In the genomic region with DNA sequence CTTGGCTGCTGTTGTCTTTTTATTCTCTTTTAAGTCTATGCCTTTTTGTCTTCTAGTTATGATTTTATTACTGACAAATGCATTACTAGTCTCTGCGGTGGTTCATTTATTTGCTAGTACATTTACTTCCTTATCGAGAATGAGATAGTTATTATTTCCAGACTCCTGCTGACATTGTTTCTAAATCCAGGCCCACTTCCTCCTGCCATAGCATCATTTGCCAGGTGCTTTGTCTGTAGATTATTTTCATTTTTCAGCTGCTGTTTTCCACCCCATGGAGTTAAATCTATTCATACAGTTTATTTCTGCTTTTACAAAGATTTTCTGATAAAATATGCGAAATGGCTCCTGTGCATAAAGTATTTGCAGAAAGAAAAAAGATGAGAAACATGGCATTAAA, we compare ENCODE assay signal across 21 cellular contexts.
DNase-seq lines count a peak whose midpoint lies in the region; ATAC-seq and TF ChIP-seq lines count a peak whose summit lies in the region.
"Had no signal": no experiment of that assay in that cellular context is flagged by ENCODE, and none has a peak within 500 bp of the region (broad histone marks: within the 10 kb centered on the region; RNA-seq: fewer than 3 reads in every experiment).

No MANE protein-coding gene starts in this region.

- no TSS peak for BruUV-seq in MCF 10A (replicated peaks; lab: Mats Ljungman, UMichigan)

- DNase-seq in DMS53 (lab: John Stamatoyannopoulos, UW) (peak; percentile 24), DMS53 treated with DMSO at 0.1 percent for 48 hours (lab: John Stamatoyannopoulos, UW; ENCODE audit: unreplicated experiment) (no peak), DMS153 treated with DMSO at 0.1 percent for 48 hours (lab: John Stamatoyannopoulos, UW; ENCODE audit: unreplicated experiment) (peak; percentile 84), NCI-H748 (lab: John Stamatoyannopoulos, UW; ENCODE audit: unreplicated experiment) (peak; percentile 75), choroid plexus epithelial cell (ENCODE audit: low read depth) (peak; percentile 14), tibial artery (no peak), MCF 10A (ENCODE audit: unreplicated experiment) (no peak)
- DNase-seq: Caco-2; CD4-positive, CD25-positive, alpha-beta regulatory T cell; GOT3; Kasumi-1; MM.1S; NCI-H1092; NCI-H1694 treated with DMSO at 0.1 percent for 48 hours; NCI-H2171 treated with DMSO at 0.1 percent for 48 hours; NCI-H524; NK-92 treated with Interleukin-12 subunit alpha and Interleukin-12 subunit beta, amount 100 ng/mL, for 24 hours had no signal

- ATAC-seq in HG03196 (IDR thresholded peaks at IDR 0.05; ENCODE audit: unreplicated experiment) = no peak
- ATAC-seq: Right ventricle myocardium inferior had no signal

- H3K4me3 Mint-ChIP-seq in MCF 10A (ENCODE audit: unreplicated experiment) = no peak overlapping the region
- H3K4me3 Mint-ChIP-seq: B cell; CD4-positive, CD25-positive, alpha-beta regulatory T cell had no signal

- intact Hi-C loops in tibial artery (cut with DNase I; ENCODE audit: low total_unique reads) = no loop called here
- intact Hi-C loops in MCF 10A (cut with micrococcal nuclease) = no loop called here

- H3K27me3 ChIP-seq in tibial artery = no peaks in the 10 kb centered on the region

- H3K9me3 ChIP-seq in tibial artery = no peaks in the 10 kb centered on the region
- H3K9me3 ChIP-seq: Caco-2 had no signal

- TF ChIP-seq CTCF in choroid plexus epithelial cell (conservative IDR thresholded peaks at IDR 0.05; ENCODE audit: low read depth, low read length) (no peak), tibial artery (IDR thresholded peaks at IDR 0.05) (no peak), MCF 10A (IDR thresholded peaks at IDR 0.05; ENCODE audit: unreplicated experiment) (no peak)

- CTCF ChIA-PET in MCF 10A (lab: Yijun Ruan, JAX) = no interaction called here

- H3K36me3 ChIP-seq in tibial artery = no peaks in the 10 kb centered on the region

- H3K9me3 Mint-ChIP-seq in MCF 10A (ENCODE audit: unreplicated experiment) = no peaks in the 10 kb centered on the region

- POLR2A ChIA-PET in MCF 10A (lab: Yijun Ruan, JAX) = no interaction called here

- no peaks in the 10 kb centered on the region for H3K27me3 Mint-ChIP-seq in MCF 10A (ENCODE audit: insufficient read depth, unreplicated experiment)
- H3K27me3 Mint-ChIP-seq: B cell; CD4-positive, CD25-positive, alpha-beta regulatory T cell had no signal

- H3K36me3 Mint-ChIP-seq in MCF 10A (ENCODE audit: insufficient read depth, unreplicated experiment) = no peaks in the 10 kb centered on the region
- H3K36me3 Mint-ChIP-seq: CD4-positive, CD25-positive, alpha-beta regulatory T cell had no signal

- no peak overlapping the region for H3K27ac ChIP-seq in tibial artery
- H3K27ac ChIP-seq: 22Rv1 had no signal

- no peak overlapping the region for H3K27ac Mint-ChIP-seq in MCF 10A (ENCODE audit: low read depth, unreplicated experiment)
- H3K27ac Mint-ChIP-seq: B cell; CD4-positive, CD25-positive, alpha-beta regulatory T cell had no signal

- peaks cover 0 to 18% (median 9%) of the 10 kb centered on the region in 4 donors for H3K4me1 ChIP-seq in tibial artery
- H3K4me1 ChIP-seq: Caco-2 had no signal

- no peak overlapping the region for H3K4me3 ChIP-seq in choroid plexus epithelial cell (ENCODE audit: low read depth, low read length)
- no peak overlapping the region for H3K4me3 ChIP-seq in tibial artery

- peaks cover 7% of the 10 kb centered on the region for H3K4me1 Mint-ChIP-seq in MCF 10A (ENCODE audit: insufficient read depth, unreplicated experiment)
- H3K4me1 Mint-ChIP-seq: B cell; CD4-positive, CD25-positive, alpha-beta regulatory T cell had no signal

Comparison
In these comparisons a context has a peak if more than half of its experiments do, and no peak if none do; other contexts are left out.
1. DNase-seq: peak in DMS53 (single experiment), DMS153 treated with DMSO at 0.1 percent for 48 hours (single experiment), NCI-H748 (single experiment) and choroid plexus epithelial cell (single experiment); none in DMS53 treated with DMSO at 0.1 percent for 48 hours (single experiment), tibial artery (0 of 2) and MCF 10A (single experiment).